In the genomic region with DNA sequence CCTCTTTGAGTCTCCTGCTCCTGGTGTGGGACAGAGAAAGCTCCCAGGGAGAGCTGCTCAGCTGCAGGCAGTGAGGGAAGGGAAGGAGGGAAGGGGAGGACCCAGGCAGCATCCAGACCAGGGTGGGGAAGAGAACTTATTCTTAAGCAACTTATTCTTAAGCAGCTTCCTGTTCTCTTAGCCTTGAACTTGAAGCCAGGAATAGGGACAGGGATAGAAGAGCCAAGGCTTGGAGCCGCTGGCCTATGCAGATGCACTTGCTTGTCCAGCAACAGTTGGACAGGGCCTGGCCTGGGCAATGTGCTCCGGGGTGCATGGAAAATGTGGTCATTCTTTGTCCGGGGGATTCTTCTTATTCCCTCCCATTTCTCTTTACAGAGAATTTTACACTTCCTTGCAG, we compare ENCODE assay signal across 10 cellular contexts. TPM values are rescaled to one million over a fixed set of nuclear protein-coding genes. Genes with fewer than 3 reads are reported as not detected.
DNase-seq lines count a peak whose midpoint lies in the region; ATAC-seq, FAIRE-seq and TF ChIP-seq lines count a peak whose summit lies in the region.
"Had no signal": no experiment of that assay in that cellular context is flagged by ENCODE, and none has a peak within 500 bp of the region (broad histone marks: within the 10 kb centered on the region; RNA-seq: fewer than 3 reads in every experiment).

No MANE protein-coding gene starts in this region.

- H3K56ac ChIP-seq in mesendoderm (ENCODE audit: low read length) = no peak overlapping the region

- TF ChIP-seq EP300 in A549 (IDR thresholded peaks at IDR 0.05) = no peak

- H3K4me1 ChIP-seq in A549 (peaks cover 21% of the 10 kb centered on the region), mesendoderm (ENCODE audit: control insufficient read depth, low read depth, low read length) (peaks cover 4% of the 10 kb centered on the region)

- no peak for TF ChIP-seq POLR2A in A549 (IDR thresholded peaks at IDR 0.05; ENCODE audit: low read length)

- no peak overlapping the region for H3K27ac Mint-ChIP-seq in WTC11
- H3K27ac Mint-ChIP-seq: naive B cell had no signal

- H3K18ac ChIP-seq in mesendoderm (ENCODE audit: low read length) = peak overlapping the region; percentile 39

- 77% methylated on average over 3 of the region's 3 CpGs for WGBS in A549 (ENCODE audit: missing lambda C conversion rate)
- no CpG with 5 or more reads among the region's 3 CpGs for WGBS in mesendoderm (ENCODE audit: extremely low coverage, insufficient coverage, low lambda C conversion rate)

- DNase-seq in A549 (ENCODE audit: low read depth in 1 of 2, low spot score in 1 of 2) = peak in 1 of 2 experiments; percentile 15
- DNase-seq in LHCN-M2 (ENCODE audit: low read depth) = peak; percentile 49
- DNase-seq in choroid plexus epithelial cell (ENCODE audit: low read depth) = peak; percentile 47
- DNase-seq in mesendoderm = no peak
- no peak for DNase-seq in iPS-NIHi7 (ENCODE audit: extremely low spot score)
- no peak for DNase-seq in WTC11 (ENCODE audit: low spot score)
- no peak for DNase-seq in G401 (ENCODE audit: low spot score)
- DNase-seq in activated T-cell treated with anti-CD3 and anti-CD28 coated beads, Interleukin-2, amount 50 U/mL, for 1 hour = no peak
- DNase-seq: naive B cell had no signal

- H3K27ac ChIP-seq in A549 (peak overlapping the region; percentile 92 to 97), mesendoderm (ENCODE audit: low read depth, low read length) (peak overlapping the region; percentile 27)
- H3K27ac ChIP-seq: C4-2B had no signal

- CTCF ChIA-PET in A549 (lab: Yijun Ruan, JAX) = interaction anchor here (1.2 to 5.7 kb wide), 6 partner anchors 7 to 487 kb away, joined by 3 to 55 read pairs (median 4); no protein-coding TSS in a partner anchor
- CTCF ChIA-PET in WTC11 (lab: Charles Lee) = interaction anchor here (0.6 to 4.6 kb wide), 4 partner anchors 7 to 340 kb away, joined by 3 to 43 read pairs (median 6); no protein-coding TSS in a partner anchor

- no peaks in the 10 kb centered on the region for H3K79me1 ChIP-seq in mesendoderm (ENCODE audit: low read length)

- POLR2A ChIA-PET in A549 (lab: Yijun Ruan, JAX) = no interaction called here
- POLR2A ChIA-PET in WTC11 (lab: Charles Lee) = no interaction called here

- FAIRE-seq in A549 (lab: Jason Lieb, UNC) = no peak

- H2BK15ac ChIP-seq in mesendoderm (replicated peaks; ENCODE audit: low read depth) = no peak overlapping the region

- ATAC-seq in A549 (peak in 1 of 2 experiments; percentile 33; a peak in 3 of 6 replicates), WTC11 (no peak)

- H3K9me3 ChIP-seq in A549 = 0 out of 3 replicates have a peak, but pooled peaks cover 3% of the 10 kb centered on the region

- H3K4me2 ChIP-seq in A549 (peak overlapping the region; percentile 66), mesendoderm (ENCODE audit: low read length) (no peak overlapping the region)

- H3K36me3 Mint-ChIP-seq in WTC11 = no peaks in the 10 kb centered on the region
- H3K36me3 Mint-ChIP-seq: naive B cell had no signal

- H3K27me3 ChIP-seq in mesendoderm (ENCODE audit: insufficient read depth, low read length, poor library complexity) = no peaks in the 10 kb centered on the region

- H3K4me1 Mint-ChIP-seq in WTC11 = peaks cover 28% of the 10 kb centered on the region

- peaks cover 20% of the 10 kb centered on the region for H3K27me3 Mint-ChIP-seq in WTC11 (ENCODE audit: low read depth)

- no peaks in the 10 kb centered on the region for H3K9me3 Mint-ChIP-seq in WTC11
- H3K9me3 Mint-ChIP-seq: naive B cell had no signal

- H4K5ac ChIP-seq in mesendoderm (ENCODE audit: low read length) = no peak overlapping the region

- no peak overlapping the region for H4K8ac ChIP-seq in mesendoderm (ENCODE audit: low read depth, low read length)

- H2BK5ac ChIP-seq in mesendoderm (ENCODE audit: low read length) = no peak overlapping the region

- H3K4me3 Mint-ChIP-seq in WTC11 = no peak overlapping the region
- H3K4me3 Mint-ChIP-seq: naive B cell had no signal

- in situ Hi-C loops in G401 (cut with HindIII; ENCODE audit: low sequenced_read_pairs) = no loop called here

- H3K79me2 ChIP-seq in mesendoderm (ENCODE audit: control insufficient read depth, insufficient read depth, low read length) = no peaks in the 10 kb centered on the region

- no peak for TF ChIP-seq RAD21 in A549 (conservative IDR thresholded peaks at IDR 0.05 in 1 of 2, IDR thresholded peaks at IDR 0.05 in 1 of 2)

- H3K4ac ChIP-seq in mesendoderm (ENCODE audit: low read depth, low read length) = peak overlapping the region; percentile 61

- no peak overlapping the region for H3K4me3 ChIP-seq in A549
- H3K4me3 ChIP-seq in choroid plexus epithelial cell (ENCODE audit: low read depth, low read length) = no peak overlapping the region
- H3K4me3 ChIP-seq in mesendoderm (ENCODE audit: low read length) = no peak overlapping the region

- no peak overlapping the region for H3K23ac ChIP-seq in mesendoderm (ENCODE audit: low read length)

- H3K9ac ChIP-seq in mesendoderm (ENCODE audit: low read length) = no peak overlapping the region

- H2BK120ac ChIP-seq in mesendoderm (ENCODE audit: low read depth, low read length) = no peak overlapping the region

- H3K36me3 ChIP-seq in mesendoderm (ENCODE audit: control insufficient read depth, insufficient read depth, low read length) = no peaks in the 10 kb centered on the region

- TF ChIP-seq CTCF in A549 (IDR thresholded peaks at IDR 0.05) (no peak), choroid plexus epithelial cell (conservative IDR thresholded peaks at IDR 0.05; ENCODE audit: low read depth, low read length) (no peak), WTC11 (IDR thresholded peaks at IDR 0.05) (no peak)

- no peak overlapping the region for H2AK5ac ChIP-seq in mesendoderm (ENCODE audit: low read length)

TF ChIP-seq in A549, 52 proteins besides CTCF, POLR2A, EP300 and RAD21:
- TF ChIP-seq E2F6 (IDR thresholded peaks at IDR 0.05; ENCODE audit: borderline replicate concordance, low read depth) (0 out of 2 replicates have a peak, but pooled peaks have one; percentile 38), KDM1A (IDR thresholded peaks at IDR 0.05; ENCODE audit: low read depth) (no peak)

TF ChIP-seq in WTC11, 78 proteins besides CTCF, POLR2A, EP300 and RAD21:
- TF ChIP-seq, protein P1, sequence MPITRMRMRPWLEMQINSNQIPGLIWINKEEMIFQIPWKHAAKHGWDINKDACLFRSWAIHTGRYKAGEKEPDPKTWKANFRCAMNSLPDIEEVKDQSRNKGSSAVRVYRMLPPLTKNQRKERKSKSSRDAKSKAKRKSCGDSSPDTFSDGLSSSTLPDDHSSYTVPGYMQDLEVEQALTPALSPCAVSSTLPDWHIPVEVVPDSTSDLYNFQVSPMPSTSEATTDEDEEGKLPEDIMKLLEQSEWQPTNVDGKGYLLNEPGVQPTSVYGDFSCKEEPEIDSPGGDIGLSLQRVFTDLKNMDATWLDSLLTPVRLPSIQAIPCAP (CRISPR knock-in tag; IDR thresholded peaks at IDR 0.05) = no peak
- TF ChIP-seq ZNF425 (CRISPR knock-in tag; conservative IDR thresholded peaks at IDR 0.05) = no peak
- no peak for TF ChIP-seq USF1 (CRISPR knock-in tag; IDR thresholded peaks at IDR 0.05)

RNA-seq across cellular contexts. Expression of gene SPTLC1, which starts 31.4 kb away (rescaled TPM):
- polyA plus RNA-seq in A549 (2011; rRNA removed) (112 and 122 TPM in 2 replicates), A549 (2017; fragmentation: RNase III; extraction: RNeasy Plus Mini Kit Qiagen cat#74134 plus additional on column Dnase treatment) (63.6 to 63.7 TPM (median 63.6 TPM) in 3 replicates)
- polyA plus RNA-seq in A549 (2012; cell fraction: cytosol; rRNA removed) = 35.7 and 36.2 TPM in 2 replicates
- 33.2 and 34.5 TPM in 2 replicates for polyA plus RNA-seq in A549 (2012; cell fraction: nucleus; rRNA removed)
- polyA minus RNA-seq in A549 (2011; rRNA and poly(A)+ RNA removed) = 56.3 and 77.0 TPM in 2 replicates
- total RNA-seq in LHCN-M2 (2014; rRNA removed) (94.8 and 96.6 TPM in 2 replicates), WTC11 (2021) (81.2 to 86.4 TPM (median 84.4 TPM) in 3 replicates)
- 31.9 TPM for polyA plus RNA-seq in LHCN-M2 (2012)
- 64.5 TPM for polyA plus RNA-seq in mesendoderm (2013, experiment 1 of 2)
- 61.3 TPM for polyA plus RNA-seq in mesendoderm (2013, experiment 2 of 2)
- total RNA-seq in G401 (2014; rRNA removed; shearing (Covaris generic)) = 31.7 and 61.2 TPM in 2 replicates

Comparison
In these comparisons a context has a peak if more than half of its experiments do, and no peak if none do; other contexts are left out.
1. DNase-seq: peak in LHCN-M2 (single experiment) and choroid plexus epithelial cell (single experiment); none in mesendoderm (single experiment), iPS-NIHi7 (single experiment), WTC11 (single experiment), G401 (single experiment) and activated T-cell treated with anti-CD3 and anti-CD28 coated beads, Interleukin-2, amount 50 U/mL, for 1 hour (single experiment).